ENCODE assay signal across 8 cellular contexts in genomic region chr16:5032748-5033167, GRCh38. TPM values are rescaled to one million over a fixed set of nuclear protein-coding genes. Genes with fewer than 3 reads are reported as not detected.
DNase-seq lines count a peak whose midpoint lies in the region; ATAC-seq and TF ChIP-seq lines count a peak whose summit lies in the region.

No MANE protein-coding gene starts in this region.

- peaks cover 4% of the 10 kb centered on the region for H3K27me3 Mint-ChIP-seq in brain
- peaks cover 9% of the 10 kb centered on the region for H3K27me3 Mint-ChIP-seq in type B pancreatic cell

- intact Hi-C loops in Right ventricle myocardium superior (cut with DNase I) (no loop called here), left ventricle myocardium superior (cut with micrococcal nuclease) (no loop called here), lower leg skin (cut with DNase I; ENCODE audit: low total_unique reads) (no loop called here)

- H3K27ac Mint-ChIP-seq in brain (peak overlapping the region in 1 of 5 experiments; percentile 38), type B pancreatic cell (peak overlapping the region; percentile 83)

- ATAC-seq in Right ventricle myocardium superior (ENCODE audit: poor library complexity) (no peak), left ventricle myocardium superior (no peak), GM19463 (IDR thresholded peaks at IDR 0.05; ENCODE audit: unreplicated experiment) (no peak), HG03025 (IDR thresholded peaks at IDR 0.05; ENCODE audit: low FRiP score, unreplicated experiment) (no peak)

- H3K4me1 Mint-ChIP-seq in brain (peaks cover 36% of the 10 kb centered on the region), type B pancreatic cell (ENCODE audit: unreplicated experiment) (peaks cover 12% of the 10 kb centered on the region)

- peak overlapping the region; percentile 82 for H3K4me3 ChIP-seq in lower leg skin (ENCODE audit: low read depth, poor library complexity, severe bottlenecking)

- WGBS in lower leg skin, 2 donors: 39 to 42% methylated on average over 12 of the region's 12 CpGs

- TF ChIP-seq CTCF in brain (conservative IDR thresholded peaks at IDR 0.05): no peak
- TF ChIP-seq CTCF in lower leg skin (IDR thresholded peaks at IDR 0.05): no peak
- TF ChIP-seq CTCF in type B pancreatic cell (conservative IDR thresholded peaks at IDR 0.05): no peak

- no peaks in the 10 kb centered on the region for H3K36me3 Mint-ChIP-seq in brain
- H3K36me3 Mint-ChIP-seq in type B pancreatic cell: no peaks in the 10 kb centered on the region

- DNase-seq in Right ventricle myocardium superior (peak; percentile 9), left ventricle myocardium superior (no peak), lower leg skin (ENCODE audit: low spot score in 2 of 2) (no peak), type B pancreatic cell (ENCODE audit: extremely low spot score, unreplicated experiment) (no peak), midbrain (lab: John Stamatoyannopoulos, UW) (no peak)

- H3K9me3 Mint-ChIP-seq in brain (no peaks in the 10 kb centered on the region), type B pancreatic cell (no peaks in the 10 kb centered on the region)

- no peak for TF ChIP-seq POLR2A in lower leg skin (IDR thresholded peaks at IDR 0.05)

- H3K4me3 Mint-ChIP-seq in brain: peak overlapping the region; percentile 79 to 92 (median 87)
- peak overlapping the region; percentile 86 for H3K4me3 Mint-ChIP-seq in type B pancreatic cell

RNA-seq across cellular contexts. Expression of gene NAGPA, which starts 1.0 kb away (rescaled TPM):
- total RNA-seq in Right ventricle myocardium superior: 7.1 TPM
- 6.1 TPM for total RNA-seq in left ventricle myocardium superior
- 7.5 TPM for polyA plus RNA-seq in brain (ENCODE audit: insufficient read depth, low read depth, low replicate concordance)
- 10 to 100 TPM; 27.6 to 85.1 (median 45.1) TPM for total RNA-seq in lower leg skin
- 16.8 and 18.0 TPM in 2 replicates for total RNA-seq in type B pancreatic cell (ENCODE audit: low replicate concordance)

RNA-seq across cellular contexts. Expression of gene C16orf89, which starts 33.0 kb away (rescaled TPM):
- total RNA-seq in Right ventricle myocardium superior (6.1 TPM), left ventricle myocardium superior (2.9 TPM), lower leg skin (under 1 TPM in 1 of 4 donors, not detected in 3; 0.12 TPM), type B pancreatic cell (ENCODE audit: low replicate concordance) (0.75 and 2.1 TPM in 2 replicates)
- 14.4 TPM for polyA plus RNA-seq in brain (ENCODE audit: insufficient read depth, low read depth, low replicate concordance)

RNA-seq across cellular contexts. Expression of gene ALG1, which starts 38.9 kb away (rescaled TPM):
- 8.5 TPM for total RNA-seq in Right ventricle myocardium superior
- 8.3 TPM for total RNA-seq in left ventricle myocardium superior
- 16.6 TPM for polyA plus RNA-seq in brain (ENCODE audit: insufficient read depth, low read depth, low replicate concordance)
- 10 to 100 TPM; 10.9 to 31.5 (median 17.0) TPM for total RNA-seq in lower leg skin
- 30.4 and 31.0 TPM in 2 replicates for total RNA-seq in type B pancreatic cell (ENCODE audit: low replicate concordance)
